Comparison of ENCODE assay signal across 13 cellular contexts in genomic region chr13:51635137-51635878, GRCh38. TPM values are rescaled to one million over a fixed set of nuclear protein-coding genes. Genes with fewer than 3 reads are reported as not detected.
DNase-seq lines count a peak whose midpoint lies in the region; ATAC-seq and TF ChIP-seq lines count a peak whose summit lies in the region.
"Had no signal": no experiment of that assay in that cellular context is flagged by ENCODE, and none has a peak within 500 bp of the region (broad histone marks: within the 10 kb centered on the region; RNA-seq: fewer than 3 reads in every experiment).

No MANE protein-coding gene starts in this region.

- H3K27ac ChIP-seq in CD4-positive, CD25-positive, alpha-beta regulatory T cell (ENCODE audit: insufficient read depth, low read length, poor library complexity, severe bottlenecking): no peak overlapping the region
- H3K27ac ChIP-seq in HEK293 (ENCODE audit: extremely low read depth, low read depth, low read length): 0 out of 2 replicates have a peak overlapping the region, but pooled peaks have one; percentile 9
- H3K27ac ChIP-seq: KMS-11 had no signal

- TF ChIP-seq CTCF in HEK293 (tag by site-specific recombination; IDR thresholded peaks at IDR 0.05): no peak
- no peak for TF ChIP-seq CTCF in mesothelial cell of epicardium (IDR thresholded peaks at IDR 0.05; ENCODE audit: unreplicated experiment)

- peak overlapping the region; percentile 1 to 79 (median 63) for H3K4me3 Mint-ChIP-seq in CD4-positive, CD25-positive, alpha-beta regulatory T cell
- H3K4me3 Mint-ChIP-seq in activated T-helper 17 cell treated with anti-CD3 and anti-CD28 coated beads, Interleukin-2, amount 50 U/mL, for 72 hours: peak overlapping the region; percentile 57
- no peak overlapping the region for H3K4me3 Mint-ChIP-seq in mesothelial cell of epicardium

- CTCF ChIA-PET in HEK293 (lab: Yijun Ruan, JAX): interaction anchor here (0.6 kb wide), 1 partner anchor 1524 kb away, joined by 3 read pairs; no protein-coding TSS in a partner anchor

- peaks cover 13% of the 10 kb centered on the region for H3K4me1 ChIP-seq in CD4-positive, CD25-positive, alpha-beta regulatory T cell (ENCODE audit: control insufficient read depth, insufficient read depth, low read length, poor library complexity, severe bottlenecking)
- peaks cover 28% of the 10 kb centered on the region for H3K4me1 ChIP-seq in HEK293 (ENCODE audit: control insufficient read depth, insufficient read depth, low read length)

- ATAC-seq in CD4-positive, CD25-positive, alpha-beta regulatory T cell (ENCODE audit: low read depth in 2 of 2): peak; percentile 50 to 52
- ATAC-seq in activated T-helper 17 cell treated with anti-CD3 and anti-CD28 coated beads, Interleukin-2, amount 50 U/mL, for 72 hours (replicated peaks): peak; percentile 12
- ATAC-seq in HG03354 (IDR thresholded peaks at IDR 0.05; ENCODE audit: poor library complexity, severe bottlenecking, unreplicated experiment): no peak

- peak overlapping the region; percentile 68 for H3K4me3 ChIP-seq in CD4-positive, CD25-positive, alpha-beta regulatory T cell (ENCODE audit: low read depth, low read length)
- no peak overlapping the region for H3K4me3 ChIP-seq in HEK293 (ENCODE audit: low read depth, low read length)

- no peaks in the 10 kb centered on the region for H3K27me3 ChIP-seq in CD4-positive, CD25-positive, alpha-beta regulatory T cell (ENCODE audit: control insufficient read depth, insufficient read depth, low read length)

- no peaks in the 10 kb centered on the region for H3K27me3 Mint-ChIP-seq in CD4-positive, CD25-positive, alpha-beta regulatory T cell
- no peaks in the 10 kb centered on the region for H3K27me3 Mint-ChIP-seq in activated T-helper 17 cell treated with anti-CD3 and anti-CD28 coated beads, Interleukin-2, amount 50 U/mL, for 72 hours
- no peaks in the 10 kb centered on the region for H3K27me3 Mint-ChIP-seq in mesothelial cell of epicardium (ENCODE audit: low read depth)

- POLR2A ChIA-PET in HEK293 (lab: Yijun Ruan, JAX): no interaction called here

- H3K27ac Mint-ChIP-seq in CD4-positive, CD25-positive, alpha-beta regulatory T cell: peak overlapping the region; percentile 74 to 92 (median 84)
- H3K27ac Mint-ChIP-seq in activated T-helper 17 cell treated with anti-CD3 and anti-CD28 coated beads, Interleukin-2, amount 50 U/mL, for 72 hours: peak overlapping the region; percentile 82
- peak overlapping the region; percentile 47 for H3K27ac Mint-ChIP-seq in mesothelial cell of epicardium

- peaks cover 8% of the 10 kb centered on the region for H3K36me3 Mint-ChIP-seq in CD4-positive, CD25-positive, alpha-beta regulatory T cell
- no peaks in the 10 kb centered on the region for H3K36me3 Mint-ChIP-seq in activated T-helper 17 cell treated with anti-CD3 and anti-CD28 coated beads, Interleukin-2, amount 50 U/mL, for 72 hours (ENCODE audit: low read depth)
- H3K36me3 Mint-ChIP-seq in mesothelial cell of epicardium: no peaks in the 10 kb centered on the region

- H3K4me1 Mint-ChIP-seq in CD4-positive, CD25-positive, alpha-beta regulatory T cell: peaks cover 34 to 62% (median 45%) of the 10 kb centered on the region in 4 donors
- H3K4me1 Mint-ChIP-seq in activated T-helper 17 cell treated with anti-CD3 and anti-CD28 coated beads, Interleukin-2, amount 50 U/mL, for 72 hours: peaks cover 39% of the 10 kb centered on the region
- H3K4me1 Mint-ChIP-seq in mesothelial cell of epicardium: peaks cover 54% of the 10 kb centered on the region

- DNase-seq in CD4-positive, CD25-positive, alpha-beta regulatory T cell: peak in 2 of 3 donors; percentile 26 to 30
- DNase-seq in mesothelial cell of epicardium (ENCODE audit: low spot score in 2 of 2, unreplicated experiment in 2 of 2): no peak
- no peak for DNase-seq in NCI-H1417 treated with DMSO at 0.1 percent for 48 hours (lab: John Stamatoyannopoulos, UW)
- no peak for DNase-seq in activated CD4-positive, CD25-positive, alpha-beta regulatory T cell (lab: John Stamatoyannopoulos, UW)
- DNase-seq in HCEC 1CT: no peak
- DNase-seq: activated effector memory CD4-positive, alpha-beta T cell treated with Interleukin-2 at 50 U/mL for 16 hours; Calu3; NCI-H2107; nucleus accumbens had no signal

- no peaks in the 10 kb centered on the region for H3K9me3 Mint-ChIP-seq in CD4-positive, CD25-positive, alpha-beta regulatory T cell
- no peaks in the 10 kb centered on the region for H3K9me3 Mint-ChIP-seq in activated T-helper 17 cell treated with anti-CD3 and anti-CD28 coated beads, Interleukin-2, amount 50 U/mL, for 72 hours
- no peaks in the 10 kb centered on the region for H3K9me3 Mint-ChIP-seq in mesothelial cell of epicardium

- H3K9me3 ChIP-seq in CD4-positive, CD25-positive, alpha-beta regulatory T cell (ENCODE audit: control insufficient read depth in 2 of 2, low read length in 2 of 2): no peaks in the 10 kb centered on the region
- H3K9me3 ChIP-seq in HEK293 (ENCODE audit: control insufficient read depth, insufficient read depth, low read depth, low read length): no peaks in the 10 kb centered on the region

- H3K36me3 ChIP-seq in CD4-positive, CD25-positive, alpha-beta regulatory T cell (ENCODE audit: control insufficient read depth, insufficient read depth, low read length): no peaks in the 10 kb centered on the region
- no peaks in the 10 kb centered on the region for H3K36me3 ChIP-seq in HEK293 (ENCODE audit: control insufficient read depth in 2 of 2, insufficient read depth in 1 of 2, low read length in 2 of 2)

TF ChIP-seq in HEK293, 187 proteins besides CTCF, POLR2A, EP300 and RAD21:
- TF ChIP-seq PRDM1 (tag by site-specific recombination; IDR thresholded peaks at IDR 0.05) (peak; percentile 38; the same call in 1 of the 2 replicates), ZNF146 (tag by site-specific recombination; IDR thresholded peaks at IDR 0.05) (no peak), ZNF341 (tag by site-specific recombination; IDR thresholded peaks at IDR 0.05; ENCODE audit: low read depth) (no peak), ZNF677 (tag by site-specific recombination; IDR thresholded peaks at IDR 0.05) (0 out of 2 replicates have a peak, but pooled peaks have one; percentile 14)

RNA-seq across cellular contexts. Expression of gene WDFY2, which starts 51.0 kb away (rescaled TPM):
- total RNA-seq in CD4-positive, CD25-positive, alpha-beta regulatory T cell: 26.2 TPM
- 1 to 10 TPM; 4.0 to 8.2 (median 4.8) TPM for polyA plus RNA-seq in CD4-positive, CD25-positive, alpha-beta regulatory T cell
- total RNA-seq in activated T-helper 17 cell treated with anti-CD3 and anti-CD28 coated beads, Interleukin-2, amount 50 U/mL, for 72 hours: 10 to 100 TPM; 16.8 to 31.5 TPM
- 12.1 to 12.4 TPM (median 12.1 TPM) in 3 replicates for total RNA-seq in mesothelial cell of epicardium

Comparison
In these comparisons a context has a peak if more than half of its experiments do, and no peak if none do; other contexts are left out.
1. DNase-seq: peak in CD4-positive, CD25-positive, alpha-beta regulatory T cell (2 of 3); none in mesothelial cell of epicardium (0 of 2), NCI-H1417 treated with DMSO at 0.1 percent for 48 hours (single experiment), activated CD4-positive, CD25-positive, alpha-beta regulatory T cell (0 of 4) and HCEC 1CT (single experiment).
2. Peak in every context shown above with its lines, with median percentiles within 50 percentile points of each other: H3K27ac Mint-ChIP-seq.